22 cellular contexts compared by ENCODE assay signal in the genomic region with DNA sequence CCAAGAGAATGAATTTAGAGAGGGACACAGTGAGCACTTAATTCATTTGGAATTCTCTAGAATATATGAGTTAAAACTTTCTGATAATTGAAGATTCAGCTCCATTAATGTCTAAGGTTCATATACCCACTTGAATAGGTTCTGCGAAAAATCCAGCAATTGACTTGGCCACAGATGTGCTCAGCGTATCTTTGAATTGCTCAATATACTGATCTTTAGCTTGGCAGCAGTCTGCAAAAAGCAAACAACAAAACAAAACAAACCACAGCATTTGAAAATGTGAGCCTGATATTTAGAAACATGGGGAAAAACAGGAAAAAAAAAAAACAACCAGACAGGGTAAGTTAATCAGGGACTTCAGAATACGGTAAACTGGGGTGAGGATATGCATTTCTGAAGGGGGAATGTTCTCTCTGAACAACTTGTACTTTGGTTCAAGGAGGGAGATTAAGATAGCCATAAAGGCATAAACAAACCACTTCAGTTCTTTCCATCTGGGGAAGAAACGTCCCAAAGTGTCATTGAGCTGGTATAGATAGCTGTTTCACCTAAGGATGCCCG. TPM values are rescaled to one million over a fixed set of nuclear protein-coding genes. Genes with fewer than 3 reads are reported as not detected.
"Had no signal": no experiment of that assay in that cellular context is flagged by ENCODE, and none has a peak within 500 bp of the region (broad histone marks: within the 10 kb centered on the region; RNA-seq: fewer than 3 reads in every experiment).

No MANE protein-coding gene starts in this region.

- H3K36me3 ChIP-seq: esophagus muscularis mucosa, transverse colon had no signal

- H3K4me3 Mint-ChIP-seq: activated B cell treated with CpG ODN at 0.5 μM for 24 hours; activated CD4-positive, alpha-beta T cell treated with anti-CD3 and anti-CD28 coated beads, Interleukin-2, amount 10 ng/mL, durations not matched to agents 24 days and 14 days; activated T-cell treated with anti-CD3 and anti-CD28 coated beads, Interleukin-2, amount 50 U/mL, for 72 hours; brain; naive thymus-derived CD4-positive, alpha-beta T cell; T-helper 17 cell had no signal

- H3K4me1 Mint-ChIP-seq: activated B cell treated with CpG ODN at 0.5 μM for 24 hours; activated CD4-positive, alpha-beta T cell treated with anti-CD3 and anti-CD28 coated beads, Interleukin-2, amount 10 ng/mL, durations not matched to agents 24 days and 14 days; naive thymus-derived CD4-positive, alpha-beta T cell; T-helper 17 cell had no signal

- H3K27me3 ChIP-seq: esophagus muscularis mucosa, transverse colon had no signal

- H3K27ac Mint-ChIP-seq: activated B cell treated with CpG ODN at 0.5 μM for 24 hours; activated CD4-positive, alpha-beta T cell treated with anti-CD3 and anti-CD28 coated beads, Interleukin-2, amount 10 ng/mL, durations not matched to agents 24 days and 14 days; activated naive CD4-positive, alpha-beta T cell treated with anti-CD3 and anti-CD28 coated beads, Interleukin-2, amount 50 U/mL, for 72 hours; activated T-cell treated with anti-CD3 and anti-CD28 coated beads, Interleukin-2, amount 50 U/mL, for 72 hours; brain; naive thymus-derived CD4-positive, alpha-beta T cell; T-helper 17 cell had no signal

- ATAC-seq: activated naive CD4-positive, alpha-beta T cell treated with anti-CD3 and anti-CD28 coated beads, Interleukin-2, amount 50 U/mL, for 72 hours; activated T-cell treated with anti-CD3 and anti-CD28 coated beads, Interleukin-2, amount 50 U/mL, for 72 hours; mucosa of descending colon; naive thymus-derived CD4-positive, alpha-beta T cell; T-helper 17 cell had no signal

- H3K4me1 ChIP-seq: esophagus muscularis mucosa, parathyroid adenoma, transverse colon had no signal

- DNase-seq: activated B cell treated with CpG ODN at 0.5 μM for 24 hours; activated CD4-positive, alpha-beta T cell treated with anti-CD3 and anti-CD28 coated beads, Interleukin-2, amount 10 ng/mL, durations not matched to agents 24 days and 14 days; activated CD8-positive, alpha-beta memory T cell treated with anti-CD3 and anti-CD28 coated beads, Interleukin-2, amount 50 U/mL, for 48 hours; activated gamma-delta T cell; activated T-cell treated with anti-CD3 and anti-CD28 coated beads, Interleukin-2, amount 50 U/mL, for 72 hours; amygdala; central memory CD4-positive, alpha-beta T cell; effector CD4-positive, alpha-beta T cell; foreskin fibroblast; mucosa of descending colon; naive thymus-derived CD4-positive, alpha-beta T cell; retina; stimulated activated CD4-positive, alpha-beta T cell treated with anti-CD3 and anti-CD28 coated beads, Interleukin-4, amount 100 ng/mL, for 24 hours; stimulated activated naive CD4-positive, alpha-beta T cell treated with Interleukin-2 at 50 U/mL for 16 hours; T-helper 17 cell; transverse colon had no signal

- H3K27ac ChIP-seq: coronary artery, esophagus muscularis mucosa, parathyroid adenoma, transverse colon had no signal

- H3K9me3 ChIP-seq: esophagus muscularis mucosa, mucosa of descending colon, transverse colon had no signal

- H3K4me3 ChIP-seq: coronary artery, esophagus muscularis mucosa, mucosa of descending colon, transverse colon had no signal

- H3K9me3 Mint-ChIP-seq: activated B cell treated with CpG ODN at 0.5 μM for 24 hours; activated CD4-positive, alpha-beta T cell treated with anti-CD3 and anti-CD28 coated beads, Interleukin-2, amount 10 ng/mL, durations not matched to agents 24 days and 14 days; activated naive CD4-positive, alpha-beta T cell treated with anti-CD3 and anti-CD28 coated beads, Interleukin-2, amount 50 U/mL, for 72 hours; activated T-cell treated with anti-CD3 and anti-CD28 coated beads, Interleukin-2, amount 50 U/mL, for 72 hours; brain had no signal

- H3K36me3 Mint-ChIP-seq: activated naive CD4-positive, alpha-beta T cell treated with anti-CD3 and anti-CD28 coated beads, Interleukin-2, amount 50 U/mL, for 72 hours; brain; naive thymus-derived CD4-positive, alpha-beta T cell had no signal

RNA-seq across cellular contexts. Expression of a gene that starts 21.4 kb away (rescaled TPM):
- total RNA-seq: activated B cell treated with CpG ODN at 0.5 μM for 24 hours; activated CD4-positive, alpha-beta T cell treated with anti-CD3 and anti-CD28 coated beads, Interleukin-2, amount 10 ng/mL, durations not matched to agents 24 days and 14 days; activated naive CD4-positive, alpha-beta T cell treated with anti-CD3 and anti-CD28 coated beads, Interleukin-2, amount 50 U/mL, for 72 hours; activated T-cell treated with anti-CD3 and anti-CD28 coated beads, Interleukin-2, amount 50 U/mL, for 72 hours; esophagus muscularis mucosa; mucosa of descending colon; naive thymus-derived CD4-positive, alpha-beta T cell; skeletal muscle tissue; T-helper 17 cell; transverse colon had no signal
- polyA plus RNA-seq: naive thymus-derived CD4-positive, alpha-beta T cell had no signal
